7 cellular contexts compared by ENCODE assay signal in genomic region chr5:77356740-77357139, GRCh38.
DNase-seq lines count a peak whose midpoint lies in the region; ATAC-seq and TF ChIP-seq lines count a peak whose summit lies in the region.

No MANE protein-coding gene starts in this region.

- no peaks in the 10 kb centered on the region for H3K79me2 ChIP-seq in PC-9 (ENCODE audit: low read depth)

- TF ChIP-seq CTCF in PC-9 (conservative IDR thresholded peaks at IDR 0.05) (no peak), retinal pigment epithelial cell (conservative IDR thresholded peaks at IDR 0.05; ENCODE audit: low read depth, low read length) (no peak), dorsolateral prefrontal cortex (IDR thresholded peaks at IDR 0.05 in 54 of 56, conservative IDR thresholded peaks at IDR 0.05 in 2 of 56; ENCODE audit: low read depth in 1 of 56, partially characterized antibody in 56 of 56) (no peak)

- H3K4me3 Mint-ChIP-seq in naive thymus-derived CD8-positive, alpha-beta T cell: no peak overlapping the region

- no peaks in the 10 kb centered on the region for H3K36me3 Mint-ChIP-seq in naive thymus-derived CD8-positive, alpha-beta T cell

- no peaks in the 10 kb centered on the region for H3F3A ChIP-seq in PC-9 (ENCODE audit: insufficient read depth, low read depth)

- no peaks in the 10 kb centered on the region for H4K20me1 ChIP-seq in PC-9 (ENCODE audit: insufficient read depth)

- POLR2A ChIA-PET in PC-9 (lab: Charles Lee; ENCODE audit: unreplicated experiment): interaction anchor here (0.6 to 0.7 kb wide), 3 partner anchors 8 to 211 kb away, joined by 3 read pairs; no protein-coding TSS in a partner anchor
- POLR2A ChIA-PET in naive thymus-derived CD8-positive, alpha-beta T cell (lab: Charles Lee): interaction anchor here (0.6 kb wide), 1 partner anchor 559 kb away, joined by 5 read pairs; no protein-coding TSS in a partner anchor

- intact Hi-C loops in PC-9 (cut with micrococcal nuclease; ENCODE audit: unreplicated experiment) (no loop called here), dorsolateral prefrontal cortex (cut with DNase I) (no loop called here)

- peak; percentile 92 for ATAC-seq in GM18870 (IDR thresholded peaks at IDR 0.05; ENCODE audit: unreplicated experiment)
- peak; percentile 93 for ATAC-seq in HG02588 (IDR thresholded peaks at IDR 0.05; ENCODE audit: unreplicated experiment)
- no peak for ATAC-seq in naive thymus-derived CD8-positive, alpha-beta T cell

- peaks cover 11% of the 10 kb centered on the region for H3K4me1 ChIP-seq in PC-9 (replicated peaks; ENCODE audit: insufficient read depth)

- H3K4me1 Mint-ChIP-seq in naive thymus-derived CD8-positive, alpha-beta T cell: no peaks in the 10 kb centered on the region

- H3K9me3 ChIP-seq in PC-9 (ENCODE audit: insufficient read depth, low read depth): no peaks in the 10 kb centered on the region

- H3K4me2 ChIP-seq in PC-9: no peak overlapping the region

- H3K27ac ChIP-seq in PC-9 (no peak overlapping the region), dorsolateral prefrontal cortex (no peak overlapping the region)

- H3K9me3 Mint-ChIP-seq in naive thymus-derived CD8-positive, alpha-beta T cell: no peaks in the 10 kb centered on the region

- H3K27ac Mint-ChIP-seq in naive thymus-derived CD8-positive, alpha-beta T cell: no peak overlapping the region

- H3K36me3 ChIP-seq in PC-9 (ENCODE audit: low read depth): no peaks in the 10 kb centered on the region

- DNase-seq in PC-9 (peak; percentile 48 to 56), retinal pigment epithelial cell (ENCODE audit: low read depth) (peak; percentile 33), dorsolateral prefrontal cortex (no peak)
- no peak for DNase-seq in naive thymus-derived CD8-positive, alpha-beta T cell
- no peak for DNase-seq in stimulated activated naive CD4-positive, alpha-beta T cell treated with Interleukin-2 at 50 U/mL for 16 hours (lab: John Stamatoyannopoulos, UW)

- H3K4me3 ChIP-seq in PC-9: no peak overlapping the region
- H3K4me3 ChIP-seq in retinal pigment epithelial cell (ENCODE audit: low read length): no peak overlapping the region
- no peak overlapping the region for H3K4me3 ChIP-seq in dorsolateral prefrontal cortex

- peaks cover 0 to 1% (median 0%) of the 10 kb centered on the region in 5 donors for H3K27me3 Mint-ChIP-seq in naive thymus-derived CD8-positive, alpha-beta T cell

- H3K9me2 ChIP-seq in PC-9 (ENCODE audit: insufficient read depth): 0 out of 2 replicates have a peak, but pooled peaks cover 5% of the 10 kb centered on the region

- BruUV-seq in PC-9 (replicated peaks; lab: Mats Ljungman, UMichigan): no TSS peak

- H3K27me3 ChIP-seq in PC-9 (ENCODE audit: insufficient read depth, low read depth): no peaks in the 10 kb centered on the region
- no peaks in the 10 kb centered on the region for H3K27me3 ChIP-seq in dorsolateral prefrontal cortex

- CTCF ChIA-PET in PC-9 (lab: Charles Lee): interaction anchor here (0.5 kb wide), 1 partner anchor 408 kb away, joined by 3 read pairs; no protein-coding TSS in a partner anchor

- no peak overlapping the region for H2AFZ ChIP-seq in PC-9

Comparison
In these comparisons a context has a peak if more than half of its experiments do, and no peak if none do; other contexts are left out.
1. ATAC-seq: peak in GM18870 (single experiment) and HG02588 (single experiment); none in naive thymus-derived CD8-positive, alpha-beta T cell (0 of 2).
2. DNase-seq: peak in PC-9 (2 of 2) and retinal pigment epithelial cell (single experiment); none in naive thymus-derived CD8-positive, alpha-beta T cell (0 of 10), stimulated activated naive CD4-positive, alpha-beta T cell treated with Interleukin-2 at 50 U/mL for 16 hours (single experiment) and dorsolateral prefrontal cortex (0 of 10).